In genomic region chr1:209775634-209776033, GRCh38 we compare ENCODE assay signal across 27 cellular contexts. TPM values are rescaled to one million over a fixed set of nuclear protein-coding genes. Genes with fewer than 3 reads are reported as not detected.
DNase-seq lines count a peak whose midpoint lies in the region; ATAC-seq and TF ChIP-seq lines count a peak whose summit lies in the region.
"Had no signal": no experiment of that assay in that cellular context is flagged by ENCODE, and none has a peak within 500 bp of the region (broad histone marks: within the 10 kb centered on the region; RNA-seq: fewer than 3 reads in every experiment).

No MANE protein-coding gene starts in this region.

- no peak overlapping the region for H3K9ac ChIP-seq in H9 (ENCODE audit: extremely low read depth, insufficient read length, low read length)
- H3K9ac ChIP-seq: GM23248 had no signal

- H2BK15ac ChIP-seq in H9 (ENCODE audit: low read depth, low read length): no peak overlapping the region

- peaks cover 3% of the 10 kb centered on the region for H4K20me1 ChIP-seq in H9 (ENCODE audit: control insufficient read depth, insufficient read depth, insufficient read length)

- no peak overlapping the region for H3K4me3 Mint-ChIP-seq in activated T-cell treated with anti-CD3 and anti-CD28 coated beads, Interleukin-2, amount 50 U/mL, for 24 hours
- H3K4me3 Mint-ChIP-seq in H9 (no peak overlapping the region), osteocyte (ENCODE audit: unreplicated experiment) (no peak overlapping the region)
- H3K4me3 Mint-ChIP-seq in activated CD8-positive, alpha-beta T cell treated with anti-CD3 and anti-CD28 coated beads for 36 hours: no peak overlapping the region
- H3K4me3 Mint-ChIP-seq: CD8-positive, alpha-beta T cell; T-helper 2 cell treated with Interferon-gamma antibody and Interleukin-4, amounts not matched to agents 5 μg/mL and 100 μg/mL, for 36 hours had no signal

- H2BK20ac ChIP-seq in H9 (ENCODE audit: low read depth, low read length, poor library complexity, severe bottlenecking): no peak overlapping the region

- H2BK5ac ChIP-seq in H9 (ENCODE audit: insufficient read length, low read length): no peak overlapping the region

- no peak overlapping the region for H3K56ac ChIP-seq in H9 (ENCODE audit: insufficient read length, low read depth, low read length)

- no peak overlapping the region for H3K4ac ChIP-seq in H9 (ENCODE audit: low read depth, low read length)

- CTCF ChIA-PET in activated CD8-positive, alpha-beta T cell treated with anti-CD3 and anti-CD28 coated beads for 36 hours (lab: Charles Lee): interaction anchor here (1.7 kb wide), 1 partner anchor 47 kb away, joined by 8 read pairs; no protein-coding TSS in a partner anchor

- H3K27me3 ChIP-seq in H9 (ENCODE audit: insufficient read depth, low read length): no peaks in the 10 kb centered on the region
- H3K27me3 ChIP-seq in neutrophil: no peaks in the 10 kb centered on the region
- H3K27me3 ChIP-seq: SJCRH30, thyroid gland had no signal

- H3K36me3 ChIP-seq in neutrophil: peaks cover 85% of the 10 kb centered on the region
- H3K36me3 ChIP-seq: SJCRH30, thyroid gland had no signal

- no peak overlapping the region for H4K5ac ChIP-seq in H9 (ENCODE audit: insufficient read length, low read depth, low read length)

- H4K8ac ChIP-seq in H9 (replicated peaks; ENCODE audit: insufficient read length, low read depth, low read length): no peak overlapping the region

- no peak for DNase-seq in activated T-cell treated with anti-CD3 and anti-CD28 coated beads, Interleukin-2, amount 50 U/mL, for 24 hours
- DNase-seq in activated T-cell treated with anti-CD3 and anti-CD28 coated beads, Interleukin-2, amount 50 U/mL, for 1 hour: no peak
- DNase-seq in H9 (no peak), osteocyte (ENCODE audit: extremely low spot score, unreplicated experiment) (no peak), NCI-H2081 (lab: John Stamatoyannopoulos, UW) (no peak), GF-D8 (lab: John Stamatoyannopoulos, UW) (no peak)
- DNase-seq in activated CD8-positive, alpha-beta T cell treated with anti-CD3 and anti-CD28 coated beads for 36 hours: no peak
- DNase-seq: ACHN; activated CD4-positive, CD25-positive, alpha-beta regulatory T cell treated with anti-CD3 and anti-CD28 coated beads, Interleukin-2, amount 50 U/mL, for 72 hours; activated T-cell treated with anti-CD3 and anti-CD28 coated beads, Interleukin-2, amount 50 U/mL, for 48 hours; CD8-positive, alpha-beta T cell; foreskin melanocyte; GM23248; hypothalamus; lower lobe of right lung; NCI-H1417 treated with DMSO at 0.1 percent for 48 hours; NCI-H774; right cardiac atrium; SJCRH30; stimulated activated CD4-positive, alpha-beta T cell treated with anti-CD3 and anti-CD28 coated beads, Interleukin-15, amount 100 ng/mL, for 24 hours; thyroid gland had no signal

- no peak overlapping the region for H2BK120ac ChIP-seq in H9 (ENCODE audit: low read depth, low read length, poor library complexity, severe bottlenecking)

- no peak overlapping the region for H2AK5ac ChIP-seq in H9 (ENCODE audit: insufficient read length, low read length)

- POLR2A ChIA-PET in activated CD8-positive, alpha-beta T cell treated with anti-CD3 and anti-CD28 coated beads for 36 hours (lab: Charles Lee): interaction anchor here (1.1 to 5.2 kb wide), 6 partner anchors 8 to 40 kb away, joined by 3 to 67 read pairs (median 13); partner anchors contain the start of genes C1orf74 and TRAF3IP3

- no peak overlapping the region for H4K91ac ChIP-seq in H9 (ENCODE audit: insufficient read length, low read depth, low read length)

- no peak for ATAC-seq in activated CD8-positive, alpha-beta T cell treated with anti-CD3 and anti-CD28 coated beads for 36 hours
- ATAC-seq: CD8-positive, alpha-beta T cell; lower lobe of right lung; Panc1 had no signal

- H3K27ac Mint-ChIP-seq in activated T-cell treated with anti-CD3 and anti-CD28 coated beads, Interleukin-2, amount 50 U/mL, for 24 hours: peak overlapping the region; percentile 63
- no peak overlapping the region for H3K27ac Mint-ChIP-seq in H9
- peak overlapping the region; percentile 80 for H3K27ac Mint-ChIP-seq in activated CD8-positive, alpha-beta T cell treated with anti-CD3 and anti-CD28 coated beads for 36 hours
- H3K27ac Mint-ChIP-seq in osteocyte (ENCODE audit: unreplicated experiment): no peak overlapping the region

- H3K23me2 ChIP-seq in H9 (ENCODE audit: insufficient read length, low read depth, low read length, poor library complexity, severe bottlenecking): no peaks in the 10 kb centered on the region

- H3K4me1 ChIP-seq in H9 (ENCODE audit: insufficient read depth, low read length) (no peaks in the 10 kb centered on the region), neutrophil (ENCODE audit: control insufficient read depth in 1 of 2, insufficient read depth in 1 of 2, low read depth in 1 of 2, low read length in 1 of 2) (peaks cover 0 to 4% of the 10 kb centered on the region in 2 experiments)
- H3K4me1 ChIP-seq: lower lobe of right lung, SJCRH30, thyroid gland had no signal

- H3K9me3 ChIP-seq in H9 (ENCODE audit: control insufficient read depth, low read depth, low read length) (no peaks in the 10 kb centered on the region), neutrophil (no peaks in the 10 kb centered on the region)
- H3K9me3 ChIP-seq: lower lobe of right lung, SJCRH30, thyroid gland had no signal

- H3K9me3 Mint-ChIP-seq in activated T-cell treated with anti-CD3 and anti-CD28 coated beads, Interleukin-2, amount 50 U/mL, for 24 hours: no peaks in the 10 kb centered on the region
- H3K9me3 Mint-ChIP-seq in H9 (no peaks in the 10 kb centered on the region), osteocyte (ENCODE audit: unreplicated experiment) (no peaks in the 10 kb centered on the region)
- H3K9me3 Mint-ChIP-seq in activated CD8-positive, alpha-beta T cell treated with anti-CD3 and anti-CD28 coated beads for 36 hours: no peaks in the 10 kb centered on the region
- H3K9me3 Mint-ChIP-seq: CD8-positive, alpha-beta T cell; T-helper 2 cell treated with Interferon-gamma antibody and Interleukin-4, amounts not matched to agents 5 μg/mL and 100 μg/mL, for 36 hours had no signal

- H3K23ac ChIP-seq in H9 (ENCODE audit: insufficient read length, low read depth, low read length): no peak overlapping the region

- no peaks in the 10 kb centered on the region for H3K79me2 ChIP-seq in H9 (ENCODE audit: insufficient read depth, low read length)

- H3K79me1 ChIP-seq in H9 (ENCODE audit: insufficient read depth, low read depth, low read length, poor library complexity, severe bottlenecking): no peaks in the 10 kb centered on the region

- no peak overlapping the region for H3K4me3 ChIP-seq in neutrophil (ENCODE audit: low read depth in 1 of 2, low read length in 1 of 2)
- H3K4me3 ChIP-seq: GM23248, lower lobe of right lung, SJCRH30, thyroid gland had no signal

- peaks cover 26% of the 10 kb centered on the region for H3K4me1 Mint-ChIP-seq in activated T-cell treated with anti-CD3 and anti-CD28 coated beads, Interleukin-2, amount 50 U/mL, for 24 hours (ENCODE audit: low read depth)
- no peaks in the 10 kb centered on the region for H3K4me1 Mint-ChIP-seq in H9
- H3K4me1 Mint-ChIP-seq in activated CD8-positive, alpha-beta T cell treated with anti-CD3 and anti-CD28 coated beads for 36 hours (ENCODE audit: low read depth): peaks cover 51% of the 10 kb centered on the region
- no peaks in the 10 kb centered on the region for H3K4me1 Mint-ChIP-seq in osteocyte (ENCODE audit: unreplicated experiment)

- no peaks in the 10 kb centered on the region for H3K36me3 Mint-ChIP-seq in activated T-cell treated with anti-CD3 and anti-CD28 coated beads, Interleukin-2, amount 50 U/mL, for 24 hours (ENCODE audit: low read depth)
- no peaks in the 10 kb centered on the region for H3K36me3 Mint-ChIP-seq in H9 (ENCODE audit: insufficient read depth in 1 of 3, low read depth in 3 of 3)
- peaks cover 70% of the 10 kb centered on the region for H3K36me3 Mint-ChIP-seq in activated CD8-positive, alpha-beta T cell treated with anti-CD3 and anti-CD28 coated beads for 36 hours (ENCODE audit: low read depth)
- no peaks in the 10 kb centered on the region for H3K36me3 Mint-ChIP-seq in osteocyte (ENCODE audit: unreplicated experiment)

- H3K27ac ChIP-seq in H9 (ENCODE audit: insufficient read length, low read depth, low read length): no peak overlapping the region
- H3K27ac ChIP-seq in neutrophil: peak overlapping the region; percentile 46
- H3K27ac ChIP-seq: epithelial cell of prostate, GM23248, lower lobe of right lung, SJCRH30, thyroid gland had no signal

- TF ChIP-seq CTCF in H9 (conservative IDR thresholded peaks at IDR 0.05) (no peak), neutrophil (IDR thresholded peaks at IDR 0.05) (no peak), osteocyte (IDR thresholded peaks at IDR 0.05) (no peak)
- no peak for TF ChIP-seq CTCF in activated CD8-positive, alpha-beta T cell treated with anti-CD3 and anti-CD28 coated beads for 36 hours (IDR thresholded peaks at IDR 0.05)

- intact Hi-C loops in activated CD8-positive, alpha-beta T cell treated with anti-CD3 and anti-CD28 coated beads for 36 hours (cut with micrococcal nuclease): no loop called here

- no peaks in the 10 kb centered on the region for H3K27me3 Mint-ChIP-seq in activated T-cell treated with anti-CD3 and anti-CD28 coated beads, Interleukin-2, amount 50 U/mL, for 24 hours
- H3K27me3 Mint-ChIP-seq in H9 (ENCODE audit: low read depth) (peaks cover 6% of the 10 kb centered on the region; the same call in 1 of the 2 replicates), osteocyte (ENCODE audit: unreplicated experiment) (peaks cover 10% of the 10 kb centered on the region)
- no peaks in the 10 kb centered on the region for H3K27me3 Mint-ChIP-seq in activated CD8-positive, alpha-beta T cell treated with anti-CD3 and anti-CD28 coated beads for 36 hours

- no peak overlapping the region for H3K4me2 ChIP-seq in H9 (ENCODE audit: insufficient read depth, insufficient read length, low read length)

- H3K14ac ChIP-seq in H9 (ENCODE audit: insufficient read depth, low read length): 0 out of 2 replicates have a peak overlapping the region, but pooled peaks have one; percentile 46

- no peak overlapping the region for H3T11ph ChIP-seq in H9 (ENCODE audit: low read length)

- H2AFZ ChIP-seq in H9 (ENCODE audit: low read length): no peak overlapping the region
- H2AFZ ChIP-seq: GM23248 had no signal

- no peak overlapping the region for H2BK12ac ChIP-seq in H9 (ENCODE audit: insufficient read length, low read depth, low read length)

- no peak overlapping the region for H3K18ac ChIP-seq in H9 (ENCODE audit: insufficient read length, low read depth, low read length)

- WGBS in H9 (ENCODE audit: extremely low coverage, insufficient read length, low lambda C conversion rate): no CpG with 5 or more reads among the region's 2 CpGs

RNA-seq across cellular contexts. Expression of gene C1orf74, which starts 8.7 kb away (rescaled TPM):
- 2.1 and 2.4 TPM in 2 replicates for total RNA-seq in H9 (2021)
- 1 to 10 TPM; 2.8 to 3.0 TPM for total RNA-seq in activated CD8-positive, alpha-beta T cell treated with anti-CD3 and anti-CD28 coated beads for 36 hours
- total RNA-seq in osteocyte: 1.6 TPM in 2 replicates

RNA-seq across cellular contexts. Expression of gene TRAF3IP3, which starts 19.8 kb away (rescaled TPM):
- total RNA-seq in H9 (2021): not detected in 2 replicates
- total RNA-seq in activated CD8-positive, alpha-beta T cell treated with anti-CD3 and anti-CD28 coated beads for 36 hours: 100 to 1,000 TPM; 194 TPM
- not detected in 2 replicates for total RNA-seq in osteocyte
- total RNA-seq: dermis microvascular lymphatic vessel endothelial cell, GM23248, osteoblast had no signal

RNA-seq across cellular contexts. Expression of gene IRF6, which starts 30.3 kb away (rescaled TPM):
- total RNA-seq in H9 (2021) (7.1 and 8.9 TPM in 2 replicates), osteocyte (0.13 TPM in 1 of 2 replicates, not detected in the other)
- 1 to 10 TPM; 1.2 TPM for total RNA-seq in activated CD8-positive, alpha-beta T cell treated with anti-CD3 and anti-CD28 coated beads for 36 hours
- total RNA-seq: SJCRH30 had no signal

RNA-seq across cellular contexts. Expression of gene UTP25, which starts 52.1 kb away (rescaled TPM):
- 12.9 TPM in 2 replicates for total RNA-seq in H9 (2021)
- 1 to 10 TPM; 8.9 to 9.5 TPM for total RNA-seq in activated CD8-positive, alpha-beta T cell treated with anti-CD3 and anti-CD28 coated beads for 36 hours
- 7.1 and 7.3 TPM in 2 replicates for total RNA-seq in osteocyte

Comparison
In these comparisons a context has a peak if more than half of its experiments do, and no peak if none do; other contexts are left out.
1. H3K27ac Mint-ChIP-seq: peak in activated T-cell treated with anti-CD3 and anti-CD28 coated beads, Interleukin-2, amount 50 U/mL, for 24 hours (single experiment) and activated CD8-positive, alpha-beta T cell treated with anti-CD3 and anti-CD28 coated beads for 36 hours (single experiment); none in H9 (0 of 3) and osteocyte (single experiment).
2. RNA of gene TRAF3IP3, which starts 19.8 kb away (total RNA-seq): 194 TPM in activated CD8-positive, alpha-beta T cell treated with anti-CD3 and anti-CD28 coated beads for 36 hours; not detected in H9 and not detected in osteocyte; every median in the first group is over 100 times any median in the second.